8 cellular contexts compared by ENCODE assay signal in genomic region chr18:710418-711300, GRCh38. TPM values are rescaled to one million over a fixed set of nuclear protein-coding genes. Genes with fewer than 3 reads are reported as not detected.
DNase-seq lines count a peak whose midpoint lies in the region; ATAC-seq and TF ChIP-seq lines count a peak whose summit lies in the region.

No MANE protein-coding gene starts in this region.

- WGBS in right cardiac atrium = 73% methylated on average over 3 of the region's 3 CpGs
- WGBS in thyroid gland, 2 donors = 65 to 67% methylated on average over 3 of the region's 3 CpGs

- peaks cover 29% of the 10 kb centered on the region for H3K36me3 Mint-ChIP-seq in activated naive CD4-positive, alpha-beta T cell treated with anti-CD3 and anti-CD28 coated beads, Interleukin-2, amount 10 ng/mL, durations not matched to agents 7 days and 5 days
- peaks cover 24% of the 10 kb centered on the region for H3K36me3 Mint-ChIP-seq in activated CD4-positive, alpha-beta memory T cell treated with anti-CD3 and anti-CD28 coated beads for 36 hours

- H3K36me3 ChIP-seq in thyroid gland (no peaks in the 10 kb centered on the region), colonic mucosa (no peaks in the 10 kb centered on the region)

- no peaks in the 10 kb centered on the region for H3K9me3 Mint-ChIP-seq in activated naive CD4-positive, alpha-beta T cell treated with anti-CD3 and anti-CD28 coated beads, Interleukin-2, amount 10 ng/mL, durations not matched to agents 7 days and 5 days
- no peaks in the 10 kb centered on the region for H3K9me3 Mint-ChIP-seq in activated CD4-positive, alpha-beta memory T cell treated with anti-CD3 and anti-CD28 coated beads for 36 hours

- H3K4me3 ChIP-seq in right cardiac atrium (ENCODE audit: low read length) = peak overlapping the region; percentile 74
- H3K4me3 ChIP-seq in thyroid gland (replicated peaks in 1 of 3) = peak overlapping the region in 1 of 3 donors; percentile 60
- no peak overlapping the region for H3K4me3 ChIP-seq in colonic mucosa

- intact Hi-C loops in activated CD4-positive, alpha-beta memory T cell treated with anti-CD3 and anti-CD28 coated beads for 36 hours (cut with micrococcal nuclease) = loop anchor here (1.0 to 10.0 kb wide), 5 partner anchors 7 to 443 kb away; partner anchors contain the start of genes CLUL1 and THOC1
- intact Hi-C loops in right cardiac atrium (cut with DNase I) = no loop called here
- intact Hi-C loops in thyroid gland (cut with DNase I) = no loop called here
- intact Hi-C loops in colonic mucosa (cut with DNase I) = no loop called here

- H3K4me1 Mint-ChIP-seq in activated naive CD4-positive, alpha-beta T cell treated with anti-CD3 and anti-CD28 coated beads, Interleukin-2, amount 10 ng/mL, durations not matched to agents 7 days and 5 days = peaks cover 45% of the 10 kb centered on the region
- peaks cover 46% of the 10 kb centered on the region for H3K4me1 Mint-ChIP-seq in activated CD4-positive, alpha-beta memory T cell treated with anti-CD3 and anti-CD28 coated beads for 36 hours (ENCODE audit: low read depth)

- H3K9ac ChIP-seq in colonic mucosa (ENCODE audit: low read depth in 2 of 2, low read length in 2 of 2) = peak overlapping the region in 1 of 2 donors; percentile 86

- TF ChIP-seq POLR2A in thyroid gland (IDR thresholded peaks at IDR 0.05) = no peak

- POLR2A ChIA-PET in activated CD4-positive, alpha-beta memory T cell treated with anti-CD3 and anti-CD28 coated beads for 36 hours (lab: Charles Lee) = interaction anchor here (1.0 to 1.3 kb wide), 2 partner anchors 28 to 53 kb away, joined by 3 to 5 read pairs; no protein-coding TSS in a partner anchor

- peak overlapping the region; percentile 96 for H3K27ac Mint-ChIP-seq in activated naive CD4-positive, alpha-beta T cell treated with anti-CD3 and anti-CD28 coated beads, Interleukin-2, amount 10 ng/mL, durations not matched to agents 7 days and 5 days
- H3K27ac Mint-ChIP-seq in activated CD4-positive, alpha-beta memory T cell treated with anti-CD3 and anti-CD28 coated beads for 36 hours = peak overlapping the region; percentile 88

- H3K4me1 ChIP-seq in right cardiac atrium (ENCODE audit: control insufficient read depth, insufficient read depth, low read length) (peaks cover 7% of the 10 kb centered on the region), thyroid gland (peaks cover 21 to 22% of the 10 kb centered on the region in 2 donors), colonic mucosa (no peaks in the 10 kb centered on the region)

- no peak for DNase-seq in activated naive CD4-positive, alpha-beta T cell treated with anti-CD3 and anti-CD28 coated beads, Interleukin-2, amount 10 ng/mL, durations not matched to agents 7 days and 5 days
- DNase-seq in activated naive CD4-positive, alpha-beta T cell (lab: John Stamatoyannopoulos, UW) = no peak
- DNase-seq in activated CD4-positive, alpha-beta memory T cell treated with anti-CD3 and anti-CD28 coated beads for 36 hours = no peak
- no peak for DNase-seq in right cardiac atrium
- DNase-seq in thyroid gland = peak; percentile 38 to 49
- no peak for DNase-seq in COLO829 (ENCODE audit: low spot score)
- no peak for DNase-seq in colonic mucosa
- DNase-seq in stimulated activated CD4-positive, alpha-beta T cell treated with anti-CD3 and anti-CD28 coated beads, Interleukin-2, amount 100 ng/mL, for 48 hours = no peak

- CTCF ChIA-PET in activated naive CD4-positive, alpha-beta T cell treated with anti-CD3 and anti-CD28 coated beads, Interleukin-2, amount 10 ng/mL, durations not matched to agents 7 days and 5 days (lab: Charles Lee) = interaction anchor here (0.9 to 7.3 kb wide), 7 partner anchors 10 to 130 kb away, joined by 3 to 71 read pairs (median 5); partner anchors contain the start of gene TYMS
- CTCF ChIA-PET in activated CD4-positive, alpha-beta memory T cell treated with anti-CD3 and anti-CD28 coated beads for 36 hours (lab: Charles Lee) = interaction anchor here (0.6 to 2.2 kb wide), 5 partner anchors 12 to 130 kb away, joined by 3 to 14 read pairs (median 6); no protein-coding TSS in a partner anchor

- H3K27me3 ChIP-seq in right cardiac atrium (ENCODE audit: control insufficient read depth, insufficient read depth) (no peaks in the 10 kb centered on the region), thyroid gland (no peaks in the 10 kb centered on the region), colonic mucosa (no peaks in the 10 kb centered on the region)

- TF ChIP-seq CTCF in thyroid gland (IDR thresholded peaks at IDR 0.05) = no peak
- no peak for TF ChIP-seq CTCF in colonic mucosa (IDR thresholded peaks at IDR 0.05)

- H3K9me3 ChIP-seq in right cardiac atrium (ENCODE audit: control insufficient read depth, low read length) = no peaks in the 10 kb centered on the region
- H3K9me3 ChIP-seq in thyroid gland = no peaks in the 10 kb centered on the region
- H3K9me3 ChIP-seq in colonic mucosa = no peaks in the 10 kb centered on the region

- H3K27ac ChIP-seq in right cardiac atrium (ENCODE audit: low read length) (no peak overlapping the region), thyroid gland (peak overlapping the region; percentile 83 to 92 (median 90)), colonic mucosa (no peak overlapping the region)

- no peak for ATAC-seq in right cardiac atrium

- H3K27me3 Mint-ChIP-seq in activated naive CD4-positive, alpha-beta T cell treated with anti-CD3 and anti-CD28 coated beads, Interleukin-2, amount 10 ng/mL, durations not matched to agents 7 days and 5 days = peaks cover 14% of the 10 kb centered on the region
- no peaks in the 10 kb centered on the region for H3K27me3 Mint-ChIP-seq in activated CD4-positive, alpha-beta memory T cell treated with anti-CD3 and anti-CD28 coated beads for 36 hours

- peak overlapping the region; percentile 82 for H3K4me3 Mint-ChIP-seq in activated naive CD4-positive, alpha-beta T cell treated with anti-CD3 and anti-CD28 coated beads, Interleukin-2, amount 10 ng/mL, durations not matched to agents 7 days and 5 days
- H3K4me3 Mint-ChIP-seq in activated CD4-positive, alpha-beta memory T cell treated with anti-CD3 and anti-CD28 coated beads for 36 hours = peak overlapping the region; percentile 82

RNA-seq across cellular contexts. Expression of gene ENOSF1, which starts 1.8 kb away (rescaled TPM):
- total RNA-seq in activated CD4-positive, alpha-beta memory T cell treated with anti-CD3 and anti-CD28 coated beads for 36 hours = 10 to 100 TPM; 59.1 to 61.2 TPM
- total RNA-seq in right cardiac atrium (10 to 100 TPM; 38.7 to 59.8 (median 48.7) TPM), thyroid gland (100 to 1,000 TPM in 2 of 4 donors, 10 to 100 TPM in 2; 57.5 to 192 (median 101) TPM), colonic mucosa (100 to 1,000 TPM in 1 of 2 donors, 10 to 100 TPM in 1; 51.7 to 103 TPM)
- 38.9 TPM for polyA plus RNA-seq in right cardiac atrium

RNA-seq across cellular contexts. Expression of gene TYMS, which starts 53.2 kb away (rescaled TPM):
- 100 to 1,000 TPM; 281 to 287 TPM for total RNA-seq in activated CD4-positive, alpha-beta memory T cell treated with anti-CD3 and anti-CD28 coated beads for 36 hours
- 1 to 10 TPM; 1.5 to 6.6 (median 3.1) TPM for total RNA-seq in right cardiac atrium
- polyA plus RNA-seq in right cardiac atrium = 1.4 TPM
- 1 to 10 TPM in 2 of 4 donors, under 1 TPM in 1, not detected in 1; 0.67 to 2.1 (median 1.8) TPM for total RNA-seq in thyroid gland
- total RNA-seq in colonic mucosa = 100 to 1,000 TPM in 1 of 2 donors, 10 to 100 TPM in 1; 32.8 to 131 TPM

Comparison
In these comparisons a context has a peak if more than half of its experiments do, and no peak if none do; other contexts are left out.
1. DNase-seq: peak in thyroid gland (2 of 2); none in activated naive CD4-positive, alpha-beta T cell treated with anti-CD3 and anti-CD28 coated beads, Interleukin-2, amount 10 ng/mL, durations not matched to agents 7 days and 5 days (single experiment), activated naive CD4-positive, alpha-beta T cell (0 of 4), activated CD4-positive, alpha-beta memory T cell treated with anti-CD3 and anti-CD28 coated beads for 36 hours (single experiment), right cardiac atrium (0 of 3), COLO829 (single experiment), colonic mucosa (single experiment) and stimulated activated CD4-positive, alpha-beta T cell treated with anti-CD3 and anti-CD28 coated beads, Interleukin-2, amount 100 ng/mL, for 48 hours (0 of 2).
2. H3K27ac ChIP-seq: peak in thyroid gland (3 of 3); none in right cardiac atrium (single experiment) and colonic mucosa (single experiment).
3. RNA of gene TYMS, which starts 53.2 kb away (total RNA-seq): 281 to 287 TPM in activated CD4-positive, alpha-beta memory T cell treated with anti-CD3 and anti-CD28 coated beads for 36 hours and 32.8 to 131 TPM in colonic mucosa; 1.5 to 6.6 TPM in right cardiac atrium and 0.67 to 2.1 TPM in thyroid gland; every median in the first group is over 4 times any median in the second.